ENCODE assay signal across 15 cellular contexts in the genomic region with DNA sequence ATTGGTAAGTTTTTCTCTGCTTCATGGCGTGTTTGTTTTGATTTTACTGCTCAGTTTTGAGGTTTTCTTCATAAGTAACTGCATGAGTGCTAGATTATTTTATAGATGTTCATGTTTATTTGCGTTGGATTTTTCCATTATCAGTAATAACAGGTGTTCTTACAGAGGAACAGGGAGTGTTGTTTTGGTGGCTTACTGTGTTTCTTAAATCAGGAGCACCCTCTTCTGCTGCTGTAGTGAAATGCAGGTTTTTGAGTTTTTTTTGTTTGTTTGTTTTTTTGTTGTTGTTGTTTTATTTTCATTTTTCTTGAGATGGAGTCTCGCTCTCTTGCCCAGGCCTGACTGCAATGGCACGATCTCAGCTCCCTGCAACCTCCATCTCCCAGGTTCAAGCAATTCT. TPM values are rescaled to one million over a fixed set of nuclear protein-coding genes. Genes with fewer than 3 reads are reported as not detected.
A peak's percentile ranks its signal among the peaks of the same experiment; 100 is the strongest.
DNase-seq lines count a peak whose midpoint lies in the region; ATAC-seq, FAIRE-seq and TF ChIP-seq lines count a peak whose summit lies in the region.
"Had no signal": no experiment of that assay in that cellular context is flagged by ENCODE, and none has a peak within 500 bp of the region (broad histone marks: within the 10 kb centered on the region; RNA-seq: fewer than 3 reads in every experiment).

No MANE protein-coding gene starts in this region.

- H3K79me2 ChIP-seq in DOHH2 (ENCODE audit: control insufficient read depth, low read length): no peaks in the 10 kb centered on the region

- no peak overlapping the region for H3K27ac Mint-ChIP-seq in activated T-cell treated with anti-CD3 and anti-CD28 coated beads, Interleukin-2, amount 50 U/mL, for 24 hours
- H3K27ac Mint-ChIP-seq: activated naive CD4-positive, alpha-beta T cell treated with anti-CD3 and anti-CD28 coated beads for 36 hours had no signal

- POLR2A ChIA-PET in A549 (lab: Yijun Ruan, JAX): no interaction called here

- H3K36me3 Mint-ChIP-seq in activated T-cell treated with anti-CD3 and anti-CD28 coated beads, Interleukin-2, amount 50 U/mL, for 24 hours (ENCODE audit: low read depth): peaks cover 31% of the 10 kb centered on the region

- H3K36me3 ChIP-seq in DOHH2 (ENCODE audit: control insufficient read depth, low read length): no peaks in the 10 kb centered on the region

- H3K9me2 ChIP-seq in DOHH2 (replicated peaks; ENCODE audit: control insufficient read depth, low read length): no peaks in the 10 kb centered on the region

- DNase-seq in A549 (ENCODE audit: low read depth in 1 of 2, low spot score in 1 of 2) (peak in 1 of 2 experiments; percentile 32), NCI-H460 (ENCODE audit: extremely low read depth, low read depth) (peak; percentile 3), erythroblast (lab: John Stamatoyannopoulos, UW) (peak; percentile 29 to 50), nucleus accumbens (lab: John Stamatoyannopoulos, UW) (no peak), OCI-M2 (lab: John Stamatoyannopoulos, UW; ENCODE audit: unreplicated experiment) (no peak)
- no peak for DNase-seq in activated T-cell treated with anti-CD3 and anti-CD28 coated beads, Interleukin-2, amount 50 U/mL, for 24 hours
- DNase-seq: activated CD4-positive, alpha-beta T cell treated with anti-CD3 and anti-CD28 coated beads, Interleukin-2, amount 50 U/mL, for 1 hour; activated naive CD4-positive, alpha-beta T cell treated with anti-CD3 and anti-CD28 coated beads for 36 hours; cerebellar nuclear complex; gastrocnemius medialis; NCI-H446 treated with DMSO at 0.1 percent for 48 hours; occipital lobe had no signal

- CTCF ChIA-PET in A549 (lab: Yijun Ruan, JAX): interaction anchor here (1.1 to 1.6 kb wide), 2 partner anchors 79 to 99 kb away, joined by 3 to 4 read pairs; no protein-coding TSS in a partner anchor

- no peak for ATAC-seq in A549
- ATAC-seq in GM21528 (IDR thresholded peaks at IDR 0.05; ENCODE audit: low FRiP score, unreplicated experiment): no peak
- ATAC-seq: gastrocnemius medialis, left lobe of liver had no signal

- FAIRE-seq in A549 (lab: Jason Lieb, UNC): no peak

- no peak for TF ChIP-seq EP300 in A549 (IDR thresholded peaks at IDR 0.05)

- peak; percentile 50 to 69; a peak in 4 of 5 replicates for TF ChIP-seq RAD21 in A549 (conservative IDR thresholded peaks at IDR 0.05 in 1 of 2, IDR thresholded peaks at IDR 0.05 in 1 of 2)

- TF ChIP-seq CTCF in A549 (IDR thresholded peaks at IDR 0.05) (peak; percentile 28), DOHH2 (IDR thresholded peaks at IDR 0.05; ENCODE audit: low read depth, low read length, poor library complexity, severe bottlenecking) (peak; percentile 46)

- H3K27me3 Mint-ChIP-seq in activated T-cell treated with anti-CD3 and anti-CD28 coated beads, Interleukin-2, amount 50 U/mL, for 24 hours: no peaks in the 10 kb centered on the region

- H4K20me1 ChIP-seq in DOHH2 (ENCODE audit: control insufficient read depth, insufficient read depth, low read depth, low read length): no peaks in the 10 kb centered on the region

- no peak for TF ChIP-seq POLR2A in A549 (IDR thresholded peaks at IDR 0.05; ENCODE audit: low read length)
- no peak for TF ChIP-seq POLR2A in erythroblast (IDR thresholded peaks at IDR 0.05; ENCODE audit: low read length)

- H3K4me3 Mint-ChIP-seq in activated T-cell treated with anti-CD3 and anti-CD28 coated beads, Interleukin-2, amount 50 U/mL, for 24 hours: no peak overlapping the region
- H3K4me3 Mint-ChIP-seq: activated naive CD4-positive, alpha-beta T cell treated with anti-CD3 and anti-CD28 coated beads for 36 hours had no signal

- H3K9me3 Mint-ChIP-seq in activated T-cell treated with anti-CD3 and anti-CD28 coated beads, Interleukin-2, amount 50 U/mL, for 24 hours: no peaks in the 10 kb centered on the region
- H3K9me3 Mint-ChIP-seq: activated naive CD4-positive, alpha-beta T cell treated with anti-CD3 and anti-CD28 coated beads for 36 hours had no signal

- H3K4me1 Mint-ChIP-seq in activated T-cell treated with anti-CD3 and anti-CD28 coated beads, Interleukin-2, amount 50 U/mL, for 24 hours (ENCODE audit: low read depth): peaks cover 21% of the 10 kb centered on the region

- no peaks in the 10 kb centered on the region for H3F3A ChIP-seq in DOHH2 (ENCODE audit: control insufficient read depth, insufficient read depth)

- H3K4me3 ChIP-seq in A549 (no peak overlapping the region), DOHH2 (ENCODE audit: low read length) (no peak overlapping the region)
- H3K4me3 ChIP-seq: gastrocnemius medialis had no signal

- no peak overlapping the region for H3K4me2 ChIP-seq in A549
- no peak overlapping the region for H3K4me2 ChIP-seq in DOHH2 (ENCODE audit: low read length)

- 69% methylated on average over 4 of the region's 4 CpGs for WGBS in A549 (ENCODE audit: missing lambda C conversion rate)

- H3K9me3 ChIP-seq in A549 (no peaks in the 10 kb centered on the region), DOHH2 (ENCODE audit: control insufficient read depth, insufficient read depth, low read length) (no peaks in the 10 kb centered on the region)
- H3K9me3 ChIP-seq: gastrocnemius medialis had no signal

- H3K4me1 ChIP-seq in A549 (peaks cover 11% of the 10 kb centered on the region; the same call in 1 of the 3 replicates), DOHH2 (ENCODE audit: control insufficient read depth, low read length) (no peaks in the 10 kb centered on the region)
- H3K4me1 ChIP-seq: gastrocnemius medialis had no signal

- no peak overlapping the region for H3K27ac ChIP-seq in A549
- no peak overlapping the region for H3K27ac ChIP-seq in DOHH2 (ENCODE audit: low read depth, low read length)
- H3K27ac ChIP-seq: gastrocnemius medialis had no signal

- H3K27me3 ChIP-seq in DOHH2 (ENCODE audit: control insufficient read depth, low read length): no peaks in the 10 kb centered on the region
- H3K27me3 ChIP-seq: gastrocnemius medialis had no signal

TF ChIP-seq in A549, 52 proteins besides CTCF, POLR2A, EP300 and RAD21:
- no peak for TF ChIP-seq MAZ (IDR thresholded peaks at IDR 0.05; ENCODE audit: borderline replicate concordance, low read depth, low read length)
- TF ChIP-seq SMC3 (IDR thresholded peaks at IDR 0.05): 0 out of 3 replicates have a peak, but pooled peaks have one; percentile 31

RNA-seq across cellular contexts. Expression of a gene that starts 32.6 kb away (rescaled TPM):
- polyA plus RNA-seq in A549 (2011; rRNA removed): 20.8 and 25.3 TPM in 2 replicates
- 2.7 and 3.3 TPM in 2 replicates for polyA plus RNA-seq in A549 (2012; cell fraction: cytosol; rRNA removed)
- 1.3 and 1.9 TPM in 2 replicates for polyA plus RNA-seq in A549 (2012; cell fraction: nucleus; rRNA removed)
- 5.6 to 6.9 TPM (median 6.7 TPM) in 3 replicates for polyA plus RNA-seq in A549 (2017; fragmentation: RNase III; extraction: RNeasy Plus Mini Kit Qiagen cat#74134 plus additional on column Dnase treatment)
- polyA minus RNA-seq in A549 (2011; rRNA and poly(A)+ RNA removed): 3.4 and 4.1 TPM in 2 replicates
- total RNA-seq in NCI-H460 (2014; rRNA removed; shearing (Covaris generic)): 26.4 and 29.7 TPM in 2 replicates
- 8.2 and 8.4 TPM in 2 replicates for polyA plus RNA-seq in NCI-H460 (2014; cell fraction: nucleus; rRNA removed)

RNA-seq across cellular contexts. Expression of a gene that starts 35.3 kb away (rescaled TPM):
- polyA plus RNA-seq in A549 (2011; rRNA removed) (59.3 and 103 TPM in 2 replicates), A549 (2017; fragmentation: RNase III; extraction: RNeasy Plus Mini Kit Qiagen cat#74134 plus additional on column Dnase treatment) (135 to 143 TPM (median 143 TPM) in 3 replicates)
- polyA plus RNA-seq in A549 (2012; cell fraction: cytosol; rRNA removed): 85.2 and 100.0 TPM in 2 replicates
- polyA plus RNA-seq in A549 (2012; cell fraction: nucleus; rRNA removed): 45.9 and 47.7 TPM in 2 replicates
- 12.8 and 14.5 TPM in 2 replicates for polyA minus RNA-seq in A549 (2011; rRNA and poly(A)+ RNA removed)
- total RNA-seq in NCI-H460 (2014; rRNA removed; shearing (Covaris generic)): 78.3 and 79.8 TPM in 2 replicates
- polyA plus RNA-seq in NCI-H460 (2014; cell fraction: nucleus; rRNA removed): 23.4 and 23.7 TPM in 2 replicates

RNA-seq across cellular contexts. Expression of a gene that starts 35.5 kb away (rescaled TPM):
- 0.54 and 1.2 TPM in 2 replicates for polyA plus RNA-seq in A549 (2011; rRNA removed)
- 0.40 and 0.56 TPM in 2 replicates for polyA plus RNA-seq in A549 (2012; cell fraction: cytosol; rRNA removed)
- 0.61 and 0.95 TPM in 2 replicates for polyA plus RNA-seq in A549 (2012; cell fraction: nucleus; rRNA removed)
- polyA plus RNA-seq in A549 (2017; fragmentation: RNase III; extraction: RNeasy Plus Mini Kit Qiagen cat#74134 plus additional on column Dnase treatment): 0.26 to 0.49 TPM (median 0.42 TPM) in 3 replicates
- not detected in 2 replicates for polyA minus RNA-seq in A549 (2011; rRNA and poly(A)+ RNA removed)
- total RNA-seq in NCI-H460 (2014; rRNA removed; shearing (Covaris generic)): 0.64 TPM in 1 of 2 replicates, not detected in the other
- not detected in 2 replicates for polyA plus RNA-seq in NCI-H460 (2014; cell fraction: nucleus; rRNA removed)

Comparison
In these comparisons a context has a peak if more than half of its experiments do, and no peak if none do; other contexts are left out.
1. DNase-seq: peak in NCI-H460 (single experiment) and erythroblast (2 of 2); none in nucleus accumbens (0 of 56), OCI-M2 (single experiment) and activated T-cell treated with anti-CD3 and anti-CD28 coated beads, Interleukin-2, amount 50 U/mL, for 24 hours (single experiment).